Comparison of ENCODE assay signal across 16 cellular contexts in genomic region chrX:285076-285677, GRCh38. TPM values are rescaled to one million over a fixed set of nuclear protein-coding genes. Genes with fewer than 3 reads are reported as not detected.
DNase-seq lines count a peak whose midpoint lies in the region; ATAC-seq, FAIRE-seq and TF ChIP-seq lines count a peak whose summit lies in the region.
"Had no signal": no experiment of that assay in that cellular context is flagged by ENCODE, and none has a peak within 500 bp of the region (broad histone marks: within the 10 kb centered on the region; RNA-seq: fewer than 3 reads in every experiment).

No MANE protein-coding gene starts in this region.

- H3K4me1 Mint-ChIP-seq in CD4-positive, CD25-positive, alpha-beta regulatory T cell: peaks cover 0 to 37% (median 15%) of the 10 kb centered on the region in 4 donors

- H3K27me3 Mint-ChIP-seq in CD4-positive, CD25-positive, alpha-beta regulatory T cell: no peaks in the 10 kb centered on the region
- H3K27me3 Mint-ChIP-seq: stimulated activated naive CD8-positive, alpha-beta T cell treated with anti-CD3 and anti-CD28 coated beads, Interleukin-15, amount 100 ng/mL, for 72 hours had no signal

- H3K4me1 ChIP-seq in CD4-positive, CD25-positive, alpha-beta regulatory T cell (ENCODE audit: control insufficient read depth, insufficient read depth, low read length, poor library complexity, severe bottlenecking): no peaks in the 10 kb centered on the region
- peaks cover 30% of the 10 kb centered on the region for H3K4me1 ChIP-seq in DND-41 (ENCODE audit: insufficient read depth, low read length)
- H3K4me1 ChIP-seq in GM12878 (ENCODE audit: control insufficient read depth, insufficient read depth, low read length): peaks cover 11% of the 10 kb centered on the region
- H3K4me1 ChIP-seq in mucosa of descending colon (ENCODE audit: low read depth): no peaks in the 10 kb centered on the region

- TF ChIP-seq RAD21 in GM12878 (IDR thresholded peaks at IDR 0.05; ENCODE audit: insufficient read depth, low read depth, low read length): no peak

- CTCF ChIA-PET in GM12878 (lab: Yijun Ruan, JAX): no interaction called here

- 97% methylated on average over 13 of the region's 13 CpGs for WGBS in GM12878 (ENCODE audit: insufficient coverage, insufficient replicate concordance, low lambda C conversion rate, missing lambda C conversion rate)

- peaks cover 9% of the 10 kb centered on the region; the same call in 1 of the 2 replicates for H4K20me1 ChIP-seq in DND-41 (ENCODE audit: insufficient read depth, low read length)
- no peaks in the 10 kb centered on the region for H4K20me1 ChIP-seq in GM12878 (ENCODE audit: control insufficient read depth, insufficient read depth)

- DNase-seq in CD4-positive, CD25-positive, alpha-beta regulatory T cell: no peak
- DNase-seq in DND-41 (no peak), GM12878 (ENCODE audit: low read depth, low spot score) (no peak), mucosa of descending colon (peak in 2 of 3 donors; percentile 6 to 7), iPS-NIHi7 (ENCODE audit: extremely low spot score) (no peak), ACHN (no peak), NCI-H226 (no peak), NOMO-1 (lab: John Stamatoyannopoulos, UW; ENCODE audit: unreplicated experiment in 2 of 2) (no peak)
- DNase-seq: caudate nucleus; NCI-H2171; NCI-H526 treated with DMSO at 0.1 percent for 48 hours; SHP77; stimulated activated naive CD8-positive, alpha-beta T cell treated with anti-CD3 and anti-CD28 coated beads, Interleukin-15, amount 100 ng/mL, for 72 hours had no signal

- H3K27ac ChIP-seq in CD4-positive, CD25-positive, alpha-beta regulatory T cell (ENCODE audit: insufficient read depth, low read length, poor library complexity, severe bottlenecking): no peak overlapping the region
- H3K27ac ChIP-seq in DND-41 (ENCODE audit: low read length) (no peak overlapping the region), GM12878 (ENCODE audit: control insufficient read depth, insufficient read depth) (no peak overlapping the region)
- H3K27ac ChIP-seq: ovary, upper lobe of left lung had no signal

- FAIRE-seq in GM12878 (lab: Jason Lieb, UNC): no peak
- FAIRE-seq: H54 had no signal

- peak overlapping the region; percentile 27 to 97 (median 47) for H3K4me3 Mint-ChIP-seq in CD4-positive, CD25-positive, alpha-beta regulatory T cell

- peak overlapping the region in 1 of 3 donors; percentile 67 for H3K27ac Mint-ChIP-seq in CD4-positive, CD25-positive, alpha-beta regulatory T cell

- peak overlapping the region; percentile 33; the same call in 1 of the 2 replicates for H3K4me2 ChIP-seq in DND-41 (ENCODE audit: insufficient read depth, low read length)
- H3K4me2 ChIP-seq in GM12878 (ENCODE audit: control insufficient read depth, insufficient read depth): no peak overlapping the region

- BruUV-seq in GM12878 (replicated peaks; lab: Mats Ljungman, UMichigan): TSS peak; percentile 62

- intact Hi-C loops in GM12878 (cut with micrococcal nuclease; ENCODE audit: unreplicated experiment) (no loop called here), mucosa of descending colon (cut with DNase I, micrococcal nuclease) (no loop called here)

- RAD21 ChIA-PET in GM12878 (lab: Charles Lee; ENCODE audit: unreplicated experiment): no interaction called here

- no peak for ATAC-seq in CD4-positive, CD25-positive, alpha-beta regulatory T cell (ENCODE audit: low read depth in 2 of 2)
- no peak for ATAC-seq in DND-41 (ENCODE audit: insufficient read depth, low read depth)
- no peak for ATAC-seq in GM12878
- ATAC-seq in mucosa of descending colon: no peak
- ATAC-seq: stimulated activated naive CD8-positive, alpha-beta T cell treated with anti-CD3 and anti-CD28 coated beads, Interleukin-15, amount 100 ng/mL, for 72 hours had no signal

- in situ Hi-C loops in GM12878 (cut with MboI) (no loop called here), ACHN (cut with HindIII; ENCODE audit: low pct_ligation_motif_present, low pct_unique_long_range_greater_than_20kb, low sequenced_read_pairs) (no loop called here)

- H2AFZ ChIP-seq in DND-41 (ENCODE audit: low read depth, low read length) (no peak overlapping the region), GM12878 (ENCODE audit: control insufficient read depth, low read depth, low read length) (no peak overlapping the region)

- TF ChIP-seq EP300 in GM12878 (IDR thresholded peaks at IDR 0.05; ENCODE audit: borderline replicate concordance in 1 of 2, control insufficient read depth in 1 of 2, low read depth in 2 of 2, low read length in 2 of 2): no peak

- SMC1A ChIA-PET in GM12878 (lab: Charles Lee; ENCODE audit: uncharacterized antibody, unreplicated experiment): no interaction called here

- POLR2A ChIA-PET in GM12878 (lab: Charles Lee): no interaction called here

- peaks cover 15% of the 10 kb centered on the region for H3K36me3 Mint-ChIP-seq in CD4-positive, CD25-positive, alpha-beta regulatory T cell

- no peak for TF ChIP-seq POLR2A in GM12878 (IDR thresholded peaks at IDR 0.05; ENCODE audit: low read depth, low read length)

- H3K9ac ChIP-seq in DND-41 (ENCODE audit: low read depth, low read length): no peak overlapping the region
- H3K9ac ChIP-seq in GM12878 (ENCODE audit: control insufficient read depth, insufficient read depth, low read length): no peak overlapping the region

- no peak overlapping the region for H3K4me3 ChIP-seq in CD4-positive, CD25-positive, alpha-beta regulatory T cell (ENCODE audit: low read depth, low read length)
- peak overlapping the region in 1 of 2 experiments; percentile 3; a peak in 1 of 4 replicates for H3K4me3 ChIP-seq in DND-41 (ENCODE audit: low read depth in 1 of 2, low read length in 2 of 2)
- H3K4me3 ChIP-seq in GM12878: no peak overlapping the region
- no peak overlapping the region for H3K4me3 ChIP-seq in mucosa of descending colon
- H3K4me3 ChIP-seq: ovary, upper lobe of left lung had no signal

- H3K79me2 ChIP-seq in DND-41 (ENCODE audit: insufficient read depth, low read length) (peaks cover 24% of the 10 kb centered on the region; the same call in 1 of the 2 replicates), GM12878 (ENCODE audit: control insufficient read depth, insufficient read depth, low read length) (no peaks in the 10 kb centered on the region; the same call in 1 of the 2 replicates)

- peaks cover 12% of the 10 kb centered on the region for H3K36me3 ChIP-seq in CD4-positive, CD25-positive, alpha-beta regulatory T cell (ENCODE audit: control insufficient read depth, insufficient read depth, low read length)
- H3K36me3 ChIP-seq in DND-41 (ENCODE audit: insufficient read depth, low read length): peaks cover 51% of the 10 kb centered on the region
- H3K36me3 ChIP-seq in GM12878 (ENCODE audit: control insufficient read depth in 2 of 2, insufficient read depth in 2 of 2, low read length in 1 of 2): peaks cover 12 to 15% of the 10 kb centered on the region in 2 experiments; a peak in 3 of 4 replicates
- H3K36me3 ChIP-seq in mucosa of descending colon (ENCODE audit: low read depth): no peaks in the 10 kb centered on the region
- H3K36me3 ChIP-seq: ovary had no signal

- no peaks in the 10 kb centered on the region for H3K9me3 ChIP-seq in CD4-positive, CD25-positive, alpha-beta regulatory T cell (ENCODE audit: control insufficient read depth in 2 of 2, low read length in 2 of 2)
- H3K9me3 ChIP-seq in DND-41 (ENCODE audit: insufficient read depth, low read length, severe bottlenecking) (no peaks in the 10 kb centered on the region), GM12878 (replicated peaks; ENCODE audit: control insufficient read depth, insufficient read depth, low read length) (no peaks in the 10 kb centered on the region), mucosa of descending colon (no peaks in the 10 kb centered on the region)
- H3K9me3 ChIP-seq: ovary, upper lobe of left lung had no signal

- H3K9me3 Mint-ChIP-seq in CD4-positive, CD25-positive, alpha-beta regulatory T cell: no peaks in the 10 kb centered on the region
- H3K9me3 Mint-ChIP-seq: stimulated activated naive CD8-positive, alpha-beta T cell treated with anti-CD3 and anti-CD28 coated beads, Interleukin-15, amount 100 ng/mL, for 72 hours had no signal

- TF ChIP-seq CTCF in DND-41 (IDR thresholded peaks at IDR 0.05; ENCODE audit: borderline replicate concordance, extremely low read depth, low read length, poor library complexity, severe bottlenecking) (no peak), GM12878 (IDR thresholded peaks at IDR 0.05 in 2 of 3, conservative IDR thresholded peaks at IDR 0.05 in 1 of 3; ENCODE audit: control insufficient read depth in 2 of 3, extremely low read depth in 1 of 3, insufficient read depth in 1 of 3, low read depth in 3 of 3, low read length in 3 of 3) (no peak), mucosa of descending colon (IDR thresholded peaks at IDR 0.05) (no peak)

- no peaks in the 10 kb centered on the region for H3K27me3 ChIP-seq in CD4-positive, CD25-positive, alpha-beta regulatory T cell (ENCODE audit: control insufficient read depth, insufficient read depth, low read length)
- H3K27me3 ChIP-seq in DND-41 (ENCODE audit: insufficient read depth, low read length, poor library complexity) (no peaks in the 10 kb centered on the region), GM12878 (replicated peaks in 1 of 2; ENCODE audit: control insufficient read depth in 2 of 2, insufficient read depth in 2 of 2, low read length in 1 of 2) (no peaks in the 10 kb centered on the region)
- H3K27me3 ChIP-seq: ovary, upper lobe of left lung had no signal

RNA-seq across cellular contexts. Expression of gene PLCXD1, which starts 4.0 kb away (rescaled TPM):
- total RNA-seq in CD4-positive, CD25-positive, alpha-beta regulatory T cell: 13.3 TPM
- 1 to 10 TPM; 2.9 to 5.9 (median 4.3) TPM for polyA plus RNA-seq in CD4-positive, CD25-positive, alpha-beta regulatory T cell
- total RNA-seq in GM12878 (2013; cell fraction: nucleolus; rRNA removed): 66.9 and 72.5 TPM in 2 replicates
- total RNA-seq in GM12878 (2014; rRNA removed) (23.6 and 28.8 TPM in 2 replicates), GM12878 (2014; rRNA removed; fragmentation: Illumina TruSeq; extraction: Trizol) (12.2 and 14.8 TPM in 2 replicates), GM12878 (2021) (27.5 and 28.6 TPM in 2 replicates), mucosa of descending colon (10 to 100 TPM; 12.6 to 20.7 (median 13.8) TPM)
- polyA plus RNA-seq in GM12878 (2011; ENCODE audit: low read depth): 16.7 TPM
- polyA plus RNA-seq in GM12878 (2011; rRNA removed) (24.7 and 49.7 TPM in 2 replicates), GM12878 (2014; fragmentation: Illumina TruSeq; extraction: Trizol) (12.5 and 21.2 TPM in 2 replicates), GM12878 (2014; fragmentation: Nextera tagmentation; extraction: Ambion mirVana) (1 to 10 TPM; 2.4 to 3.4 TPM), GM12878 (2014; rRNA removed) (49.7 and 49.8 TPM in 2 replicates), GM12878 (2016; fragmentation: Nextera tagmentation; extraction: Ambion mirVana) (10 to 100 TPM; 11.2 to 11.6 TPM)
- 65.3 and 73.9 TPM in 2 replicates for polyA plus RNA-seq in GM12878 (2011; cell fraction: cytosol; rRNA removed)
- polyA plus RNA-seq in GM12878 (2011; cell fraction: nucleus; rRNA removed): 128 and 175 TPM in 2 replicates
- 28.7 and 35.2 TPM in 2 replicates for polyA plus RNA-seq in GM12878 (2012)
- 46.4 and 79.6 TPM in 2 replicates for polyA minus RNA-seq in GM12878 (2011; rRNA and poly(A)+ RNA removed)
- polyA minus RNA-seq in GM12878 (2011; cell fraction: cytosol; rRNA and poly(A)+ RNA removed): 37.4 and 40.9 TPM in 2 replicates
- 21.3 and 30.1 TPM in 2 replicates for polyA minus RNA-seq in GM12878 (2011; cell fraction: nucleus; rRNA and poly(A)+ RNA removed)

RNA-seq across cellular contexts. Expression of gene GTPBP6, which starts 33.4 kb away (rescaled TPM):
- total RNA-seq in CD4-positive, CD25-positive, alpha-beta regulatory T cell: 62.2 TPM
- 10 to 100 TPM; 29.7 to 42.8 (median 35.6) TPM for polyA plus RNA-seq in CD4-positive, CD25-positive, alpha-beta regulatory T cell
- total RNA-seq in GM12878 (2013; cell fraction: nucleolus; rRNA removed): 16.9 and 20.4 TPM in 2 replicates
- 42.7 and 49.1 TPM in 2 replicates for total RNA-seq in GM12878 (2014; rRNA removed)
- total RNA-seq in GM12878 (2014; rRNA removed; fragmentation: Illumina TruSeq; extraction: Trizol): 11.6 and 14.7 TPM in 2 replicates
- 65.9 and 71.0 TPM in 2 replicates for total RNA-seq in GM12878 (2021)
- 15.0 TPM for polyA plus RNA-seq in GM12878 (2011; ENCODE audit: low read depth)
- polyA plus RNA-seq in GM12878 (2011; rRNA removed): 10.6 and 27.5 TPM in 2 replicates
- polyA plus RNA-seq in GM12878 (2011; cell fraction: cytosol; rRNA removed): 37.2 and 59.1 TPM in 2 replicates
- 60.0 and 78.8 TPM in 2 replicates for polyA plus RNA-seq in GM12878 (2011; cell fraction: nucleus; rRNA removed)
- polyA plus RNA-seq in GM12878 (2012): 40.8 and 42.6 TPM in 2 replicates
- polyA plus RNA-seq in GM12878 (2014; fragmentation: Illumina TruSeq; extraction: Trizol): 4.8 and 8.6 TPM in 2 replicates
- polyA plus RNA-seq in GM12878 (2014; fragmentation: Nextera tagmentation; extraction: Ambion mirVana): 1 to 10 TPM in 1 of 2 experiments, under 1 TPM in 1; 0.31 to 1.9 TPM
- polyA plus RNA-seq in GM12878 (2014; rRNA removed): 48.2 and 55.5 TPM in 2 replicates
- 10 to 100 TPM in 1 of 2 experiments, 1 to 10 TPM in 1; 8.5 to 46.1 TPM for polyA plus RNA-seq in GM12878 (2016; fragmentation: Nextera tagmentation; extraction: Ambion mirVana)
- 20.8 and 31.1 TPM in 2 replicates for polyA minus RNA-seq in GM12878 (2011; rRNA and poly(A)+ RNA removed)
- 14.2 and 16.7 TPM in 2 replicates for polyA minus RNA-seq in GM12878 (2011; cell fraction: cytosol; rRNA and poly(A)+ RNA removed)
- 8.3 and 17.0 TPM in 2 replicates for polyA minus RNA-seq in GM12878 (2011; cell fraction: nucleus; rRNA and poly(A)+ RNA removed)
- 10 to 100 TPM; 49.8 to 55.8 (median 54.1) TPM for total RNA-seq in mucosa of descending colon

Comparison
In these comparisons a context has a peak if more than half of its experiments do, and no peak if none do; other contexts are left out.
1. DNase-seq: peak in mucosa of descending colon (2 of 3); none in CD4-positive, CD25-positive, alpha-beta regulatory T cell (0 of 3), DND-41 (single experiment), GM12878 (single experiment), iPS-NIHi7 (single experiment), ACHN (single experiment), NCI-H226 (single experiment) and NOMO-1 (0 of 2).